9 cellular contexts compared by ENCODE assay signal in the genomic region with DNA sequence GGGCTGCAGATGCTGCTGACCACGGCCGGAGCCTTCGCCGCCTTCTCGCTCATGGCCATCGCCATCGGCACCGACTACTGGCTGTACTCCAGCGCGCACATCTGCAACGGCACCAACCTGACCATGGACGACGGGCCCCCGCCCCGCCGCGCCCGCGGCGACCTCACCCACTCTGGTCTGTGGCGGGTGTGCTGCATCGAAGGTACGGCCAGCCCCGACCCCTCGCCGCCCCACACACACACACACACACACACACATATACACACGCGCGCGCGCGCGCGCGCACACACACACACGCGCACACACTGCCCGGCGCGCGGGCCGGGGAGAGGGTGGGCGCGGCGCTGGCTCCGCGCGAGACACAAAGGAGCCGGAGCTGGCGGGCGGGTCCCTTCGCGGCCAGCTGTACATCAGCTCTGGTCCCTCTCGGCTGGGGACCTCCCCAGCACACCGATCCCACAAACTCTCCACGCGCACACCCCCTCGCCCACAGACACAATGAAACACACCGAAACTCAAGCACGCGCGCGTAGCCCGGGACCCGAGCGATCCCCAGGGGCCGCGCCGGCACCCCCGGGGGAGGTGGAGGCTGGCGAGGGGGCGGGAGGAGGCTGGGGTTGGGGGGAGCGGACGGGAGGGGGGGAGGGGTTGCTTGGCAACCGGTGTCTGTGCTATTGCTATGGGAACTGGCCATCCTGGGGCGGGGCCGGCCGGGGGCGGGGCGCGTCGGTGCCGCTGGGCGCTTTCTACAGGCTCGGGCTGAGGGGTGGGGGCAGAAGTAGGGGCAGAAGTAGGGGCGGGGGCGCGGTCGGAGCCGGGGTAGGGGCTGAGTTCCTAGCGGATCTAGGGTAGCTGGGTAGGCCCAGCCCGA. TPM values are rescaled to one million over a fixed set of nuclear protein-coding genes. Genes with fewer than 3 reads are reported as not detected.
DNase-seq lines count a peak whose midpoint lies in the region; ATAC-seq and TF ChIP-seq lines count a peak whose summit lies in the region.
"Had no signal": no experiment of that assay in that cellular context is flagged by ENCODE, and none has a peak within 500 bp of the region (broad histone marks: within the 10 kb centered on the region; RNA-seq: fewer than 3 reads in every experiment).

No MANE protein-coding gene starts in this region.

- H3K27me3 Mint-ChIP-seq in activated CD4-positive, alpha-beta T cell treated with anti-CD3 and anti-CD28 coated beads for 36 hours: peaks cover 60% of the 10 kb centered on the region
- peaks cover 21% of the 10 kb centered on the region for H3K27me3 Mint-ChIP-seq in osteocyte (ENCODE audit: unreplicated experiment)

- CTCF ChIA-PET in activated CD4-positive, alpha-beta T cell treated with anti-CD3 and anti-CD28 coated beads for 36 hours (lab: Charles Lee): no interaction called here

- H3K36me3 Mint-ChIP-seq in activated CD4-positive, alpha-beta T cell treated with anti-CD3 and anti-CD28 coated beads for 36 hours (ENCODE audit: low read depth): no peaks in the 10 kb centered on the region
- H3K36me3 Mint-ChIP-seq in osteocyte (ENCODE audit: unreplicated experiment): no peaks in the 10 kb centered on the region

- intact Hi-C loops in activated CD4-positive, alpha-beta T cell treated with anti-CD3 and anti-CD28 coated beads for 36 hours (cut with DNase I, micrococcal nuclease): no loop called here

- ATAC-seq in activated CD4-positive, alpha-beta T cell treated with anti-CD3 and anti-CD28 coated beads for 36 hours: peak; percentile 43
- no peak for ATAC-seq in GM18498 (IDR thresholded peaks at IDR 0.05; ENCODE audit: unreplicated experiment)

- peak; percentile 53 for DNase-seq in activated CD4-positive, alpha-beta T cell treated with anti-CD3 and anti-CD28 coated beads for 36 hours
- no peak for DNase-seq in activated CD4-positive, alpha-beta T cell treated with anti-CD3 and anti-CD28 coated beads for 1 hour
- peak; percentile 34 for DNase-seq in T1000 (lab: John Stamatoyannopoulos, UW)
- no peak for DNase-seq in epithelial cell of esophagus (ENCODE audit: low read depth)
- DNase-seq in osteocyte (ENCODE audit: extremely low spot score, unreplicated experiment): no peak
- DNase-seq in NCI-H128 (lab: John Stamatoyannopoulos, UW; ENCODE audit: unreplicated experiment): no peak
- DNase-seq in activated gamma-delta T cell treated with Interleukin-2 at 50 U/mL for 16 hours: no peak

- H3K27ac Mint-ChIP-seq in activated CD4-positive, alpha-beta T cell treated with anti-CD3 and anti-CD28 coated beads for 36 hours: no peak overlapping the region
- no peak overlapping the region for H3K27ac Mint-ChIP-seq in osteocyte (ENCODE audit: unreplicated experiment)

- peak overlapping the region; percentile 38 for H3K4me3 ChIP-seq in epithelial cell of esophagus (ENCODE audit: low read length)

- H3K4me3 Mint-ChIP-seq in activated CD4-positive, alpha-beta T cell treated with anti-CD3 and anti-CD28 coated beads for 36 hours: peak overlapping the region; percentile 54
- peak overlapping the region; percentile 76 for H3K4me3 Mint-ChIP-seq in osteocyte (ENCODE audit: unreplicated experiment)

- POLR2A ChIA-PET in activated CD4-positive, alpha-beta T cell treated with anti-CD3 and anti-CD28 coated beads for 36 hours (lab: Charles Lee): interaction anchor here (0.7 kb wide), 1 partner anchor 1284 kb away, joined by 3 read pairs; no protein-coding TSS in a partner anchor

- no peak for TF ChIP-seq CTCF in epithelial cell of esophagus (IDR thresholded peaks at IDR 0.05; ENCODE audit: insufficient read depth, low read depth, low read length, missing control alignments)
- TF ChIP-seq CTCF in osteocyte (IDR thresholded peaks at IDR 0.05): no peak

- H3K9me3 Mint-ChIP-seq in activated CD4-positive, alpha-beta T cell treated with anti-CD3 and anti-CD28 coated beads for 36 hours (ENCODE audit: low read depth): no peaks in the 10 kb centered on the region
- no peaks in the 10 kb centered on the region for H3K9me3 Mint-ChIP-seq in osteocyte (ENCODE audit: unreplicated experiment)

- H3K4me1 Mint-ChIP-seq in activated CD4-positive, alpha-beta T cell treated with anti-CD3 and anti-CD28 coated beads for 36 hours: peaks cover 5% of the 10 kb centered on the region
- H3K4me1 Mint-ChIP-seq in osteocyte (ENCODE audit: unreplicated experiment): peaks cover 8% of the 10 kb centered on the region

RNA-seq across cellular contexts. Expression of a gene that starts 0.7 kb away (rescaled TPM):
- not detected for total RNA-seq in activated CD4-positive, alpha-beta T cell treated with anti-CD3 and anti-CD28 coated beads for 36 hours
- 5.6 TPM in 2 replicates for total RNA-seq in osteocyte
- total RNA-seq: activated CD8-positive, alpha-beta memory T cell treated with anti-CD3 and anti-CD28 coated beads for 36 hours had no signal

Comparison
In these comparisons a context has a peak if more than half of its experiments do, and no peak if none do; other contexts are left out.
1. DNase-seq: peak in activated CD4-positive, alpha-beta T cell treated with anti-CD3 and anti-CD28 coated beads for 36 hours (single experiment) and T1000 (single experiment); none in activated CD4-positive, alpha-beta T cell treated with anti-CD3 and anti-CD28 coated beads for 1 hour (single experiment), epithelial cell of esophagus (single experiment), osteocyte (single experiment), NCI-H128 (single experiment) and activated gamma-delta T cell treated with Interleukin-2 at 50 U/mL for 16 hours (single experiment).